Comparison of ENCODE assay signal across 8 cellular contexts in the genomic region with DNA sequence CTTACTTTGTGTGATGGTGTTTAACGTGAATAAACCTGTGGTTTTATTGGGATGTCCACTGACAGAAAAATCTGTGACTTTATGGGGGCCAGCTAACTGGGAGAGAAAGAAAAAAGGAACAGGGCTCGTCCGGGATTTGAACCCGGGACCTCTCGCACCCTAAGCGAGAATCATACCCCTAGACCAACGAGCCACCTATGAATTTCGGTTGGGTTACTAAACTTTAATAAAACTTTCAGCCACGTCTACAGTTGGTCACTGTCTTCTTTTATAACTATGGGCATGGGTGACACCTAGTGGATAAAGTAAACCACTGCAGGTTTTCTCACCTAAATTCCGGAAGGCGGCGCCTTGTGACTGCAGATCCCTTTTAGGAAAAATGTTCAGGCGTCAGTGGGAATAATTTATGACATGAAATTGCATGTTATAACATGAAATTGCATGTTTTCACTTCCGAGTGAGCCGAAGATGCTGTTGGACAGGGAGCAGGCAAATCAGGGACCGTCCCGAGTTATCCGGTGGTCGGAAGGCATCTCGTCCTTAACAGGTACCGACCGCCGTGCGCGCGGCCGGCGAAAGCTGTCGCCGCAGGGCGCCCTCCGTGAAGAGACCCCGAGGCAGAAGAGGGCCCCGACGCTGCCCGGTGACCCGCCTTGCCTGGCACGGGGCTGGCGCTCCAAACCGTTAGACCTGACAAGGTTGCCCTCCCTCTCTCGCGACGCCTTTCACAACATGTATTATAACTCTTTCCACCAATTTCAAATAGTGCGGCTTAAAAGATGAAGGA. TPM values are rescaled to one million over a fixed set of nuclear protein-coding genes. Genes with fewer than 3 reads are reported as not detected.
DNase-seq lines count a peak whose midpoint lies in the region; ATAC-seq and TF ChIP-seq lines count a peak whose summit lies in the region.

No MANE protein-coding gene starts in this region.

- peak overlapping the region; percentile 57 to 76 for H3K27ac ChIP-seq in left lung

- H3K36me3 ChIP-seq in left lung: no peaks in the 10 kb centered on the region

- ATAC-seq in HG03280 (IDR thresholded peaks at IDR 0.05; ENCODE audit: unreplicated experiment) (peak; percentile 19), left lung (peak; percentile 82), GM18517 (IDR thresholded peaks at IDR 0.05; ENCODE audit: unreplicated experiment) (no peak)

- DNase-seq in DMS153 (lab: John Stamatoyannopoulos, UW) (peak; percentile 74), NCI-H345 treated with DMSO at 0.1 percent for 48 hours (lab: John Stamatoyannopoulos, UW; ENCODE audit: unreplicated experiment) (peak; percentile 85), dermis microvascular lymphatic vessel endothelial cell (ENCODE audit: low read depth in 2 of 2) (peak; percentile 86), left lung (peak; percentile 60 to 86)
- peak; percentile 50 for DNase-seq in activated CD4-positive, CD25-positive, alpha-beta regulatory T cell treated with anti-CD3 and anti-CD28 coated beads, Interleukin-2, amount 50 U/mL, for 16 hours (ENCODE audit: low read depth, low spot score)
- peak; percentile 55 to 68 for DNase-seq in stimulated activated CD4-positive, alpha-beta T cell treated with anti-CD3 and anti-CD28 coated beads, Interleukin-2, amount 100 ng/mL, for 24 hours

- H3K9me3 ChIP-seq in left lung: no peaks in the 10 kb centered on the region

- H3K4me1 ChIP-seq in left lung: peaks cover 3 to 38% of the 10 kb centered on the region in 2 donors

- H3K4me3 ChIP-seq in left lung: peak overlapping the region; percentile 75 to 82

- intact Hi-C loops in left lung (cut with DNase I): loop anchor here (5.0 to 10.0 kb wide), 5 partner anchors 73 to 285 kb away; a partner anchor contains a TSS

- no peaks in the 10 kb centered on the region for H3K27me3 ChIP-seq in left lung

- peak; percentile 86 to 93 for TF ChIP-seq CTCF in left lung (IDR thresholded peaks at IDR 0.05)

RNA-seq across cellular contexts. Expression of a gene that starts 18.2 kb away (rescaled TPM):
- total RNA-seq in dermis microvascular lymphatic vessel endothelial cell: not detected in 2 replicates
- total RNA-seq in left lung: not detected

RNA-seq across cellular contexts. Expression of a gene that starts 21.6 kb away (rescaled TPM):
- total RNA-seq in dermis microvascular lymphatic vessel endothelial cell: not detected in 2 replicates
- not detected for total RNA-seq in left lung

RNA-seq across cellular contexts. Expression of a gene that starts 32.1 kb away (rescaled TPM):
- total RNA-seq in dermis microvascular lymphatic vessel endothelial cell (not detected in 2 replicates), left lung (not detected)

RNA-seq across cellular contexts. Expression of a gene that starts 48.6 kb away (rescaled TPM):
- total RNA-seq in dermis microvascular lymphatic vessel endothelial cell (not detected in 2 replicates), left lung (not detected)
